Comparison of ENCODE assay signal across 8 cellular contexts in the genomic region with DNA sequence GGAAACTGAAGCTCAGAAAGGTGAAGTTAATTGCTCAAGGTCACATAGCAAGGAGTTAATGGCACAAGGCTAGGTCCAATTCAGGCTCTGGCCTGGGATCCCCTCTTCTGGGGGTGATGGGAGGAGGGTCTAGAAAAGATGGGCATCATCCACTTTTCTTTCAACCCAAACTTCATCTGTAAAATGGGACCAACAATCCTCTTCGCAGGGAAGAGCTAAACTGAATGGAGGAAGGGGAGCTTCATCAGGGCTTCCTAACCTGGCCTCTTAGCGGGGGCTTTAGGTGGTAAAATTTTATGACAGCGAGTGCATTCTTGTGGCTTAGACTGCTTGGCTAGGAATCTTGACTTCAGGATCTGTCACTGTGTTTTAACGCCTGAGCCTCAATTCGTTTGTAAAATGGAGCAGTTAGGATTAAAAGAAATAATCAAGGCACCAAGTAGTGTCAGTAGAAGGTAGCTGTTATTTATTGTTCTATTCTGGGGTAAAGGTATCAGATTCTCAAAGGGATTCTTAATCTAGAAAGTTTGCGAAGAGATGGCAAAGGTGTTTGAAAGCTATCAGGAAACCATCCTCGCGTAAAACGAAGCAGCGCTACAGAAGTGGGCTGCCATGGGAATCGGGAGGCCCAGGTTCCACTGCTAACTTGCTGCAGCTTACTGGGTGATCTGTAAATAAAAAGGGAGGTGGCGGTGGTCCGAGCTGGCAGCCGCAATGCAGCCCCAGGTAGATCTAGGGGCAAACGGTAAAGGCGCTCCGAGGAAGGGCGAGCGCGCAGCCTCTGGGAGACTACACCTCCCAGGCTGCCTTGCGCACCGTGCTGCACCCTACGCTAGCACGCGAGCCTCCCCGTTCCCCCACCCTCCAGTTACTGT. TPM values are rescaled to one million over a fixed set of nuclear protein-coding genes. Genes with fewer than 3 reads are reported as not detected.
DNase-seq lines count a peak whose midpoint lies in the region; ATAC-seq and TF ChIP-seq lines count a peak whose summit lies in the region.

No MANE protein-coding gene starts in this region.

- DNase-seq in DMS 273 treated with DMSO at 0.1 percent for 48 hours (lab: John Stamatoyannopoulos, UW) = peak; percentile 94
- no peak for DNase-seq in T-cell
- DNase-seq in fibroblast of mammary gland (ENCODE audit: low read depth) = no peak
- no peak for DNase-seq in NCI-H774 (lab: John Stamatoyannopoulos, UW)

- peaks cover 12% of the 10 kb centered on the region for H3K36me3 Mint-ChIP-seq in T-cell

- CTCF ChIA-PET in T-cell (lab: Charles Lee) = interaction anchor here in 1 of 2 donors (0.5 to 2.1 kb wide), 8 partner anchors 17 to 686 kb away, joined by 3 to 16 read pairs (median 4); a partner anchor contains a TSS

- peak overlapping the region; percentile 84 to 97 (median 92) for H3K4me3 Mint-ChIP-seq in T-cell

- ATAC-seq in GM19351 (IDR thresholded peaks at IDR 0.05; ENCODE audit: unreplicated experiment) = peak; percentile 87
- ATAC-seq in HG03575 (IDR thresholded peaks at IDR 0.05; ENCODE audit: extremely low read depth, insufficient number of reproducible peaks, low FRiP score, unreplicated experiment) = peak; percentile 46
- peak; percentile 86 to 88 (median 88) for ATAC-seq in T-cell (replicated peaks in 1 of 4)
- ATAC-seq in GM19397 (IDR thresholded peaks at IDR 0.05; ENCODE audit: unreplicated experiment) = no peak

- no peaks in the 10 kb centered on the region for H3K27me3 Mint-ChIP-seq in T-cell

- H3K36me3 ChIP-seq in neuron (ENCODE audit: insufficient read depth, low read length) = peaks cover 21% of the 10 kb centered on the region

- no peak for TF ChIP-seq CTCF in fibroblast of mammary gland (conservative IDR thresholded peaks at IDR 0.05; ENCODE audit: control insufficient read depth, insufficient read depth, low read depth, low read length)

- POLR2A ChIA-PET in T-cell (lab: Charles Lee) = interaction anchor here in 1 of 2 donors (0.5 to 1.0 kb wide), 4 partner anchors 37 to 1056 kb away, joined by 3 to 14 read pairs (median 4); a partner anchor contains a TSS

- no peaks in the 10 kb centered on the region for H3K9me3 ChIP-seq in neuron (ENCODE audit: low read length)

- H3K4me3 ChIP-seq in fibroblast of mammary gland (ENCODE audit: control insufficient read depth, low read depth, low read length) (peak overlapping the region; percentile 86), neuron (ENCODE audit: low read length) (peak overlapping the region; percentile 85)

- H3K4me1 Mint-ChIP-seq in T-cell = peaks cover 39 to 41% (median 39%) of the 10 kb centered on the region in 3 donors

- H3K9me3 Mint-ChIP-seq in T-cell = no peaks in the 10 kb centered on the region

- peak overlapping the region; percentile 100 for H3K27ac Mint-ChIP-seq in T-cell

- H2AFZ ChIP-seq in neuron (ENCODE audit: low read depth, low read length) = peak overlapping the region; percentile 80

- H3K27me3 ChIP-seq in neuron (ENCODE audit: insufficient read depth, low read length) = no peaks in the 10 kb centered on the region

- peaks cover 15% of the 10 kb centered on the region for H3K4me1 ChIP-seq in neuron (ENCODE audit: insufficient read depth, low read length)

RNA-seq across cellular contexts. Expression of a gene that starts 1.5 kb away (rescaled TPM):
- 100 to 1,000 TPM in 3 of 5 donors, 10 to 100 TPM in 2; 82.8 to 124 (median 114) TPM for total RNA-seq in T-cell

RNA-seq across cellular contexts. Expression of a gene that starts 39.3 kb away (rescaled TPM):
- 100 to 1,000 TPM; 159 to 186 (median 167) TPM for total RNA-seq in T-cell

RNA-seq across cellular contexts. Expression of a gene that starts 46.7 kb away (rescaled TPM):
- total RNA-seq in T-cell = 100 to 1,000 TPM in 2 of 5 donors, 10 to 100 TPM in 3; 57.9 to 121 (median 89.6) TPM

RNA-seq across cellular contexts. Expression of a gene that starts 50.7 kb away (rescaled TPM):
- 10 to 100 TPM; 36.4 to 57.8 (median 48.9) TPM for total RNA-seq in T-cell
